In the genomic region with DNA sequence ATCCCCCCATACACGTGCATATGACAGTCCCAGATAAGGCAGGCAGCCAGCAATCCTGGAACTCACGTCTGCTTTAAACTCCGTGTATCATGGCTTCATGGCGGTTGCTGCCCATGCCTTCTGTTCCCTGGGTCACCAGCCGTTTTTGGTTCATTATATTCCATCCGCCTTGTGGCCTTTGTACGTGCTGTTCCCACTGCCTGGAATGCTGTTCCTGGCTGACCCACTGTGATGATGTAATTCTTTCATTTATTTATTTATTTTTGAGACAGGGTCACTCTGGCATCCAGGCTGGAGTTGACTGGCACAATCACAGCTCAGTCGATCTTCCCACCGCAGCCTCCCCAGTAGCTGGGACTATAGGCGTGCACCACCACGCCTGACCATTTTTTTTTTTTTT, we compare ENCODE assay signal across 1 cellular context.
TF ChIP-seq lines count a peak whose summit lies in the region.

No MANE protein-coding gene starts in this region.

TF ChIP-seq in H1, 55 proteins besides CTCF, POLR2A, EP300 and RAD21:
- TF ChIP-seq NANOG (IDR thresholded peaks at IDR 0.05; ENCODE audit: insufficient read depth, low read depth, low read length, poor library complexity, severe bottlenecking) (no peak), SP1 (IDR thresholded peaks at IDR 0.05; ENCODE audit: low read depth, low read length) (no peak), FOSL1 (IDR thresholded peaks at IDR 0.05; ENCODE audit: insufficient read depth, low read depth, low read length) (no peak), EZH2 (IDR thresholded peaks at IDR 0.05; ENCODE audit: low read depth, low read length, severe bottlenecking) (no peak), RNF2 (IDR thresholded peaks at IDR 0.05; ENCODE audit: borderline replicate concordance, low read depth, low read length, missing control alignments, poor library complexity, severe bottlenecking) (no peak), TBP (IDR thresholded peaks at IDR 0.05; ENCODE audit: low read depth, low read length) (no peak), SAP30 (IDR thresholded peaks at IDR 0.05; ENCODE audit: insufficient read depth, insufficient replicate concordance, low read length) (no peak), CHD2 (IDR thresholded peaks at IDR 0.05; ENCODE audit: low read length) (no peak), PHF8 (conservative IDR thresholded peaks at IDR 0.05; ENCODE audit: low read depth, low read length) (no peak), KDM5A (IDR thresholded peaks at IDR 0.05; ENCODE audit: low read length) (no peak), SP4 (IDR thresholded peaks at IDR 0.05; ENCODE audit: low read length) (no peak), MAFK (IDR thresholded peaks at IDR 0.05; ENCODE audit: low read depth, low read length) (no peak)
- TF ChIP-seq, protein P1, sequence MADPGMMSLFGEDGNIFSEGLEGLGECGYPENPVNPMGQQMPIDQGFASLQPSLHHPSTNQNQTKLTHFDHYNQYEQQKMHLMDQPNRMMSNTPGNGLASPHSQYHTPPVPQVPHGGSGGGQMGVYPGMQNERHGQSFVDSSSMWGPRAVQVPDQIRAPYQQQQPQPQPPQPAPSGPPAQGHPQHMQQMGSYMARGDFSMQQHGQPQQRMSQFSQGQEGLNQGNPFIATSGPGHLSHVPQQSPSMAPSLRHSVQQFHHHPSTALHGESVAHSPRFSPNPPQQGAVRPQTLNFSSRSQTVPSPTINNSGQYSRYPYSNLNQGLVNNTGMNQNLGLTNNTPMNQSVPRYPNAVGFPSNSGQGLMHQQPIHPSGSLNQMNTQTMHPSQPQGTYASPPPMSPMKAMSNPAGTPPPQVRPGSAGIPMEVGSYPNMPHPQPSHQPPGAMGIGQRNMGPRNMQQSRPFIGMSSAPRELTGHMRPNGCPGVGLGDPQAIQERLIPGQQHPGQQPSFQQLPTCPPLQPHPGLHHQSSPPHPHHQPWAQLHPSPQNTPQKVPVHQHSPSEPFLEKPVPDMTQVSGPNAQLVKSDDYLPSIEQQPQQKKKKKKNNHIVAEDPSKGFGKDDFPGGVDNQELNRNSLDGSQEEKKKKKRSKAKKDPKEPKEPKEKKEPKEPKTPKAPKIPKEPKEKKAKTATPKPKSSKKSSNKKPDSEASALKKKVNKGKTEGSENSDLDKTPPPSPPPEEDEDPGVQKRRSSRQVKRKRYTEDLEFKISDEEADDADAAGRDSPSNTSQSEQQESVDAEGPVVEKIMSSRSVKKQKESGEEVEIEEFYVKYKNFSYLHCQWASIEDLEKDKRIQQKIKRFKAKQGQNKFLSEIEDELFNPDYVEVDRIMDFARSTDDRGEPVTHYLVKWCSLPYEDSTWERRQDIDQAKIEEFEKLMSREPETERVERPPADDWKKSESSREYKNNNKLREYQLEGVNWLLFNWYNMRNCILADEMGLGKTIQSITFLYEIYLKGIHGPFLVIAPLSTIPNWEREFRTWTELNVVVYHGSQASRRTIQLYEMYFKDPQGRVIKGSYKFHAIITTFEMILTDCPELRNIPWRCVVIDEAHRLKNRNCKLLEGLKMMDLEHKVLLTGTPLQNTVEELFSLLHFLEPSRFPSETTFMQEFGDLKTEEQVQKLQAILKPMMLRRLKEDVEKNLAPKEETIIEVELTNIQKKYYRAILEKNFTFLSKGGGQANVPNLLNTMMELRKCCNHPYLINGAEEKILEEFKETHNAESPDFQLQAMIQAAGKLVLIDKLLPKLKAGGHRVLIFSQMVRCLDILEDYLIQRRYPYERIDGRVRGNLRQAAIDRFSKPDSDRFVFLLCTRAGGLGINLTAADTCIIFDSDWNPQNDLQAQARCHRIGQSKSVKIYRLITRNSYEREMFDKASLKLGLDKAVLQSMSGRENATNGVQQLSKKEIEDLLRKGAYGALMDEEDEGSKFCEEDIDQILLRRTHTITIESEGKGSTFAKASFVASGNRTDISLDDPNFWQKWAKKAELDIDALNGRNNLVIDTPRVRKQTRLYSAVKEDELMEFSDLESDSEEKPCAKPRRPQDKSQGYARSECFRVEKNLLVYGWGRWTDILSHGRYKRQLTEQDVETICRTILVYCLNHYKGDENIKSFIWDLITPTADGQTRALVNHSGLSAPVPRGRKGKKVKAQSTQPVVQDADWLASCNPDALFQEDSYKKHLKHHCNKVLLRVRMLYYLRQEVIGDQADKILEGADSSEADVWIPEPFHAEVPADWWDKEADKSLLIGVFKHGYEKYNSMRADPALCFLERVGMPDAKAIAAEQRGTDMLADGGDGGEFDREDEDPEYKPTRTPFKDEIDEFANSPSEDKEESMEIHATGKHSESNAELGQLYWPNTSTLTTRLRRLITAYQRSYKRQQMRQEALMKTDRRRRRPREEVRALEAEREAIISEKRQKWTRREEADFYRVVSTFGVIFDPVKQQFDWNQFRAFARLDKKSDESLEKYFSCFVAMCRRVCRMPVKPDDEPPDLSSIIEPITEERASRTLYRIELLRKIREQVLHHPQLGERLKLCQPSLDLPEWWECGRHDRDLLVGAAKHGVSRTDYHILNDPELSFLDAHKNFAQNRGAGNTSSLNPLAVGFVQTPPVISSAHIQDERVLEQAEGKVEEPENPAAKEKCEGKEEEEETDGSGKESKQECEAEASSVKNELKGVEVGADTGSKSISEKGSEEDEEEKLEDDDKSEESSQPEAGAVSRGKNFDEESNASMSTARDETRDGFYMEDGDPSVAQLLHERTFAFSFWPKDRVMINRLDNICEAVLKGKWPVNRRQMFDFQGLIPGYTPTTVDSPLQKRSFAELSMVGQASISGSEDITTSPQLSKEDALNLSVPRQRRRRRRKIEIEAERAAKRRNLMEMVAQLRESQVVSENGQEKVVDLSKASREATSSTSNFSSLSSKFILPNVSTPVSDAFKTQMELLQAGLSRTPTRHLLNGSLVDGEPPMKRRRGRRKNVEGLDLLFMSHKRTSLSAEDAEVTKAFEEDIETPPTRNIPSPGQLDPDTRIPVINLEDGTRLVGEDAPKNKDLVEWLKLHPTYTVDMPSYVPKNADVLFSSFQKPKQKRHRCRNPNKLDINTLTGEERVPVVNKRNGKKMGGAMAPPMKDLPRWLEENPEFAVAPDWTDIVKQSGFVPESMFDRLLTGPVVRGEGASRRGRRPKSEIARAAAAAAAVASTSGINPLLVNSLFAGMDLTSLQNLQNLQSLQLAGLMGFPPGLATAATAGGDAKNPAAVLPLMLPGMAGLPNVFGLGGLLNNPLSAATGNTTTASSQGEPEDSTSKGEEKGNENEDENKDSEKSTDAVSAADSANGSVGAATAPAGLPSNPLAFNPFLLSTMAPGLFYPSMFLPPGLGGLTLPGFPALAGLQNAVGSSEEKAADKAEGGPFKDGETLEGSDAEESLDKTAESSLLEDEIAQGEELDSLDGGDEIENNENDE (IDR thresholded peaks at IDR 0.05; ENCODE audit: insufficient replicate concordance, low read length), result no peak
